18 cellular contexts compared by ENCODE assay signal in genomic region chr2:102558463-102558862, GRCh38.
"Had no signal": no experiment of that assay in that cellular context is flagged by ENCODE, and none has a peak within 500 bp of the region (broad histone marks: within the 10 kb centered on the region; RNA-seq: fewer than 3 reads in every experiment).

No MANE protein-coding gene starts in this region.

- H3K36me3 Mint-ChIP-seq: activated CD4-positive, alpha-beta memory T cell treated with anti-CD3 and anti-CD28 coated beads for 36 hours; activated CD8-positive, alpha-beta memory T cell treated with anti-CD3 and anti-CD28 coated beads, Interleukin-2, amount 10 ng/mL, durations not matched to agents 7 days and 5 days; activated naive CD8-positive, alpha-beta T cell treated with anti-CD3 and anti-CD28 coated beads, Interleukin-2, amount 10 ng/mL, durations not matched to agents 7 days and 5 days; natural killer cell; stimulated activated naive B cell treated with anti-CD40 and anti-IgM and Interleukin-4, amounts not matched to agents 10 μg/mL and 1 μg/mL and 100 μg/mL, for 72 hours had no signal

- H3K4me3 Mint-ChIP-seq: activated CD4-positive, alpha-beta memory T cell treated with anti-CD3 and anti-CD28 coated beads for 36 hours; activated CD8-positive, alpha-beta memory T cell treated with anti-CD3 and anti-CD28 coated beads, Interleukin-2, amount 10 ng/mL, durations not matched to agents 7 days and 5 days; activated naive CD8-positive, alpha-beta T cell treated with anti-CD3 and anti-CD28 coated beads, Interleukin-2, amount 10 ng/mL, durations not matched to agents 7 days and 5 days; activated T-helper 17 cell treated with anti-CD3 and anti-CD28 coated beads, Interleukin-2, amount 50 U/mL, for 72 hours; stimulated activated naive B cell treated with anti-CD40 and anti-IgM and Interleukin-4, amounts not matched to agents 10 μg/mL and 1 μg/mL and 100 μg/mL, for 72 hours; T-helper 2 cell treated with Interferon-gamma antibody and Interleukin-4, amounts not matched to agents 5 μg/mL and 100 μg/mL, for 36 hours had no signal

- H3K27ac ChIP-seq: body of pancreas, dorsolateral prefrontal cortex, epithelial cell of prostate, neutrophil, pancreas, spleen, upper lobe of right lung had no signal

- H3K27me3 Mint-ChIP-seq: activated CD8-positive, alpha-beta memory T cell treated with anti-CD3 and anti-CD28 coated beads, Interleukin-2, amount 10 ng/mL, durations not matched to agents 7 days and 5 days had no signal

- H3K4me1 ChIP-seq: body of pancreas, pancreas, spleen, upper lobe of right lung had no signal

- DNase-seq: activated CD4-positive, alpha-beta memory T cell treated with anti-CD3 and anti-CD28 coated beads for 36 hours; activated CD4-positive, alpha-beta T cell treated with anti-CD3 and anti-CD28 coated beads for 4 hours; activated CD8-positive, alpha-beta memory T cell treated with anti-CD3 and anti-CD28 coated beads, Interleukin-2, amount 10 ng/mL, durations not matched to agents 7 days and 5 days; activated naive CD4-positive, alpha-beta T cell treated with Interleukin-2 at 50 U/mL for 16 hours; activated naive CD8-positive, alpha-beta T cell treated with anti-CD3 and anti-CD28 coated beads, Interleukin-2, amount 10 ng/mL, durations not matched to agents 7 days and 5 days; body of pancreas; caudate nucleus; dorsolateral prefrontal cortex; natural killer cell; pancreas; spleen; stimulated activated naive B cell treated with anti-CD40 and anti-IgM and Interleukin-4, amounts not matched to agents 10 μg/mL and 1 μg/mL and 100 μg/mL, for 72 hours; upper lobe of right lung had no signal

- H3K27me3 ChIP-seq: body of pancreas, dorsolateral prefrontal cortex, pancreas, spleen, upper lobe of right lung had no signal

- ATAC-seq: activated CD8-positive, alpha-beta memory T cell treated with anti-CD3 and anti-CD28 coated beads, Interleukin-2, amount 10 ng/mL, durations not matched to agents 7 days and 5 days; activated T-helper 17 cell treated with anti-CD3 and anti-CD28 coated beads, Interleukin-2, amount 50 U/mL, for 72 hours; body of pancreas; natural killer cell; pancreas; sciatic nerve; stimulated activated naive B cell treated with anti-CD40 and anti-IgM and Interleukin-4, amounts not matched to agents 10 μg/mL and 1 μg/mL and 100 μg/mL, for 72 hours; upper lobe of right lung had no signal

- H3K4me3 ChIP-seq: body of pancreas, dorsolateral prefrontal cortex, pancreas, spleen, upper lobe of right lung had no signal

- H3K36me3 ChIP-seq: neutrophil, pancreas, spleen, upper lobe of right lung had no signal

- H3K4me1 Mint-ChIP-seq: activated CD8-positive, alpha-beta memory T cell treated with anti-CD3 and anti-CD28 coated beads, Interleukin-2, amount 10 ng/mL, durations not matched to agents 7 days and 5 days; activated naive CD8-positive, alpha-beta T cell treated with anti-CD3 and anti-CD28 coated beads, Interleukin-2, amount 10 ng/mL, durations not matched to agents 7 days and 5 days; activated T-helper 17 cell treated with anti-CD3 and anti-CD28 coated beads, Interleukin-2, amount 50 U/mL, for 72 hours; stimulated activated naive B cell treated with anti-CD40 and anti-IgM and Interleukin-4, amounts not matched to agents 10 μg/mL and 1 μg/mL and 100 μg/mL, for 72 hours had no signal

- H3K27ac Mint-ChIP-seq: activated CD4-positive, alpha-beta memory T cell treated with anti-CD3 and anti-CD28 coated beads for 36 hours; activated CD8-positive, alpha-beta memory T cell treated with anti-CD3 and anti-CD28 coated beads, Interleukin-2, amount 10 ng/mL, durations not matched to agents 7 days and 5 days; activated naive CD8-positive, alpha-beta T cell treated with anti-CD3 and anti-CD28 coated beads, Interleukin-2, amount 10 ng/mL, durations not matched to agents 7 days and 5 days; activated T-helper 17 cell treated with anti-CD3 and anti-CD28 coated beads, Interleukin-2, amount 50 U/mL, for 72 hours; stimulated activated naive B cell treated with anti-CD40 and anti-IgM and Interleukin-4, amounts not matched to agents 10 μg/mL and 1 μg/mL and 100 μg/mL, for 72 hours; T-helper 2 cell treated with Interferon-gamma antibody and Interleukin-4, amounts not matched to agents 5 μg/mL and 100 μg/mL, for 36 hours had no signal

- H3K9me3 Mint-ChIP-seq: activated CD4-positive, alpha-beta memory T cell treated with anti-CD3 and anti-CD28 coated beads for 36 hours; activated naive CD8-positive, alpha-beta T cell treated with anti-CD3 and anti-CD28 coated beads, Interleukin-2, amount 10 ng/mL, durations not matched to agents 7 days and 5 days; activated T-helper 17 cell treated with anti-CD3 and anti-CD28 coated beads, Interleukin-2, amount 50 U/mL, for 72 hours; natural killer cell; T-helper 2 cell treated with Interferon-gamma antibody and Interleukin-4, amounts not matched to agents 5 μg/mL and 100 μg/mL, for 36 hours had no signal

- H3K9me3 ChIP-seq: body of pancreas, neutrophil, pancreas, upper lobe of right lung had no signal
